In genomic region chr16:1818204-1818872, GRCh38 we compare ENCODE assay signal across 16 cellular contexts. TPM values are rescaled to one million over a fixed set of nuclear protein-coding genes. Genes with fewer than 3 reads are reported as not detected.
DNase-seq lines count a peak whose midpoint lies in the region; ATAC-seq and TF ChIP-seq lines count a peak whose summit lies in the region.
"Had no signal": no experiment of that assay in that cellular context is flagged by ENCODE, and none has a peak within 500 bp of the region (broad histone marks: within the 10 kb centered on the region; RNA-seq: fewer than 3 reads in every experiment).

No MANE protein-coding gene starts in this region.

- ATAC-seq in left lobe of liver (peak; percentile 1), left colon (no peak)
- ATAC-seq in stimulated activated effector memory CD8-positive, alpha-beta T cell treated with anti-CD3 and anti-CD28 coated beads, Interleukin-12 subunit alpha, Interleukin-12 subunit beta, amount 100 ng/mL, for 72 hours = no peak
- ATAC-seq: GM23338 had no signal

- intact Hi-C loops in adrenal gland (cut with DNase I) (no loop called here), left colon (cut with DNase I, micrococcal nuclease) (no loop called here)
- intact Hi-C loops in activated T-helper 1 cell treated with anti-CD3 and anti-CD28 coated beads, Interleukin-12 subunit alpha, Interleukin-12 subunit beta, Interleukin-2, Interleukin-4 antibody, amounts not matched to agents 30 ng/mL and 10 ng/mL and 1 ng/mL, durations not matched to agents 14 hours and 24 hours and 36 hours (cut with micrococcal nuclease) = no loop called here

- no peak for TF ChIP-seq POLR2A in adrenal gland (IDR thresholded peaks at IDR 0.05)

- POLR2A ChIA-PET in HEK293 (lab: Yijun Ruan, JAX) = no interaction called here

- DNase-seq in adrenal gland (peak in 4 of 7 donors; percentile 17 to 44 (median 25)), left lobe of liver (ENCODE audit: low spot score) (no peak), hepatic stellate cell (ENCODE audit: low spot score) (no peak), left colon (no peak)
- DNase-seq in stimulated activated effector memory CD8-positive, alpha-beta T cell treated with anti-CD3 and anti-CD28 coated beads, Interleukin-12 subunit alpha, Interleukin-12 subunit beta, amount 100 ng/mL, for 72 hours (ENCODE audit: low spot score in 2 of 2) = no peak
- no peak for DNase-seq in activated T-helper 1 cell treated with anti-CD3 and anti-CD28 coated beads, Interleukin-12 subunit alpha, Interleukin-12 subunit beta, Interleukin-2, Interleukin-4 antibody, amounts not matched to agents 30 ng/mL and 10 ng/mL and 1 ng/mL, durations not matched to agents 14 hours and 24 hours and 36 hours (ENCODE audit: low spot score)
- DNase-seq: C1 segment of cervical spinal cord; Calu3; CD4-positive, alpha-beta T cell; DMS 273 treated with DMSO at 0.1 percent for 48 hours; H7 had no signal

- H3K4me1 Mint-ChIP-seq in stimulated activated effector memory CD8-positive, alpha-beta T cell treated with anti-CD3 and anti-CD28 coated beads, Interleukin-12 subunit alpha, Interleukin-12 subunit beta, amount 100 ng/mL, for 72 hours = peaks cover 6% of the 10 kb centered on the region
- H3K4me1 Mint-ChIP-seq in activated T-helper 1 cell treated with anti-CD3 and anti-CD28 coated beads, Interleukin-12 subunit alpha, Interleukin-12 subunit beta, Interleukin-2, Interleukin-4 antibody, amounts not matched to agents 30 ng/mL and 10 ng/mL and 1 ng/mL, durations not matched to agents 14 hours and 24 hours and 36 hours (ENCODE audit: low read depth) = peaks cover 3% of the 10 kb centered on the region
- H3K4me1 Mint-ChIP-seq: B cell, GM23338 had no signal

- peaks cover 38% of the 10 kb centered on the region for H3K36me3 Mint-ChIP-seq in stimulated activated effector memory CD8-positive, alpha-beta T cell treated with anti-CD3 and anti-CD28 coated beads, Interleukin-12 subunit alpha, Interleukin-12 subunit beta, amount 100 ng/mL, for 72 hours
- peaks cover 11% of the 10 kb centered on the region for H3K36me3 Mint-ChIP-seq in activated T-helper 1 cell treated with anti-CD3 and anti-CD28 coated beads, Interleukin-12 subunit alpha, Interleukin-12 subunit beta, Interleukin-2, Interleukin-4 antibody, amounts not matched to agents 30 ng/mL and 10 ng/mL and 1 ng/mL, durations not matched to agents 14 hours and 24 hours and 36 hours (ENCODE audit: low read depth)

- TF ChIP-seq CTCF in HEK293 (tag by site-specific recombination; IDR thresholded peaks at IDR 0.05) (no peak), adrenal gland (IDR thresholded peaks at IDR 0.05) (no peak)

- H3K4me3 ChIP-seq in HEK293 (ENCODE audit: low read depth, low read length) (no peak overlapping the region), adrenal gland (no peak overlapping the region)
- H3K4me3 ChIP-seq: GM23338 had no signal

- H3K36me3 ChIP-seq in HEK293 (ENCODE audit: control insufficient read depth in 2 of 2, insufficient read depth in 1 of 2, low read length in 2 of 2) = peaks cover 0 to 73% of the 10 kb centered on the region in 2 experiments; a peak in 2 of 3 replicates
- H3K36me3 ChIP-seq in adrenal gland (replicated peaks in 1 of 2) = peaks cover 0 to 86% of the 10 kb centered on the region in 2 donors

- no peaks in the 10 kb centered on the region for H3K27me3 Mint-ChIP-seq in activated T-helper 1 cell treated with anti-CD3 and anti-CD28 coated beads, Interleukin-12 subunit alpha, Interleukin-12 subunit beta, Interleukin-2, Interleukin-4 antibody, amounts not matched to agents 30 ng/mL and 10 ng/mL and 1 ng/mL, durations not matched to agents 14 hours and 24 hours and 36 hours (ENCODE audit: insufficient read depth)
- H3K27me3 Mint-ChIP-seq: B cell; CD4-positive, alpha-beta T cell had no signal

- H3K4me1 ChIP-seq in HEK293 (ENCODE audit: control insufficient read depth, insufficient read depth, low read length) (no peaks in the 10 kb centered on the region), adrenal gland (replicated peaks in 1 of 2) (peaks cover 0 to under 1% of the 10 kb centered on the region in 2 donors)

- H3K9me3 ChIP-seq in HEK293 (ENCODE audit: control insufficient read depth, insufficient read depth, low read depth, low read length) (no peaks in the 10 kb centered on the region), adrenal gland (replicated peaks in 1 of 3) (no peaks in the 10 kb centered on the region)

- H3K9me3 Mint-ChIP-seq in stimulated activated effector memory CD8-positive, alpha-beta T cell treated with anti-CD3 and anti-CD28 coated beads, Interleukin-12 subunit alpha, Interleukin-12 subunit beta, amount 100 ng/mL, for 72 hours = no peaks in the 10 kb centered on the region
- H3K9me3 Mint-ChIP-seq in activated T-helper 1 cell treated with anti-CD3 and anti-CD28 coated beads, Interleukin-12 subunit alpha, Interleukin-12 subunit beta, Interleukin-2, Interleukin-4 antibody, amounts not matched to agents 30 ng/mL and 10 ng/mL and 1 ng/mL, durations not matched to agents 14 hours and 24 hours and 36 hours = no peaks in the 10 kb centered on the region
- H3K9me3 Mint-ChIP-seq: CD4-positive, alpha-beta T cell; GM23338 had no signal

- no peaks in the 10 kb centered on the region for H3K27me3 ChIP-seq in adrenal gland

- H3K4me3 Mint-ChIP-seq in stimulated activated effector memory CD8-positive, alpha-beta T cell treated with anti-CD3 and anti-CD28 coated beads, Interleukin-12 subunit alpha, Interleukin-12 subunit beta, amount 100 ng/mL, for 72 hours = no peak overlapping the region
- H3K4me3 Mint-ChIP-seq in activated T-helper 1 cell treated with anti-CD3 and anti-CD28 coated beads, Interleukin-12 subunit alpha, Interleukin-12 subunit beta, Interleukin-2, Interleukin-4 antibody, amounts not matched to agents 30 ng/mL and 10 ng/mL and 1 ng/mL, durations not matched to agents 14 hours and 24 hours and 36 hours = no peak overlapping the region
- H3K4me3 Mint-ChIP-seq: B cell; CD4-positive, alpha-beta T cell; GM23338 had no signal

- no peak overlapping the region for H3K27ac ChIP-seq in HEK293 (ENCODE audit: extremely low read depth, low read depth, low read length)
- H3K27ac ChIP-seq in adrenal gland = peak overlapping the region in 1 of 5 donors; percentile 47

- WGBS in adrenal gland, 4 donors = 67 to 76% (median 72%) methylated on average over 17 to 27 of the region's 27 CpGs

- peak overlapping the region; percentile 32 for H3K27ac Mint-ChIP-seq in stimulated activated effector memory CD8-positive, alpha-beta T cell treated with anti-CD3 and anti-CD28 coated beads, Interleukin-12 subunit alpha, Interleukin-12 subunit beta, amount 100 ng/mL, for 72 hours
- no peak overlapping the region for H3K27ac Mint-ChIP-seq in activated T-helper 1 cell treated with anti-CD3 and anti-CD28 coated beads, Interleukin-12 subunit alpha, Interleukin-12 subunit beta, Interleukin-2, Interleukin-4 antibody, amounts not matched to agents 30 ng/mL and 10 ng/mL and 1 ng/mL, durations not matched to agents 14 hours and 24 hours and 36 hours
- H3K27ac Mint-ChIP-seq: B cell; CD4-positive, alpha-beta T cell; GM23338 had no signal

- CTCF ChIA-PET in HEK293 (lab: Yijun Ruan, JAX) = no interaction called here

TF ChIP-seq in HEK293, 187 proteins besides CTCF, POLR2A, EP300 and RAD21:
- TF ChIP-seq GLIS2 (tag by site-specific recombination; IDR thresholded peaks at IDR 0.05) = 0 out of 2 replicates have a peak, but pooled peaks have one; percentile 24
- TF ChIP-seq IKZF3 (tag by site-specific recombination; IDR thresholded peaks at IDR 0.05) = no peak
- TF ChIP-seq SCRT2 (tag by site-specific recombination; IDR thresholded peaks at IDR 0.05) = peak; percentile 86
- peak; percentile 80 for TF ChIP-seq SCRT1 (tag by site-specific recombination; IDR thresholded peaks at IDR 0.05; ENCODE audit: borderline replicate concordance)

RNA-seq across cellular contexts. Expression of gene HAGH, which starts 8.3 kb away (rescaled TPM):
- total RNA-seq in adrenal gland (100 to 1,000 TPM; 134 to 318 (median 186) TPM), left lobe of liver (176 TPM), left colon (10 to 100 TPM; 64.5 to 85.0 TPM)
- 100 to 1,000 TPM in 2 of 3 donors, 10 to 100 TPM in 1; 75.3 to 213 (median 138) TPM for polyA plus RNA-seq in adrenal gland
- total RNA-seq in activated T-helper 1 cell treated with anti-CD3 and anti-CD28 coated beads, Interleukin-12 subunit alpha, Interleukin-12 subunit beta, Interleukin-2, Interleukin-4 antibody, amounts not matched to agents 30 ng/mL and 10 ng/mL and 1 ng/mL, durations not matched to agents 14 hours and 24 hours and 36 hours = 57.8 and 58.7 TPM in 2 replicates

RNA-seq across cellular contexts. Expression of gene FAHD1, which starts 8.7 kb away (rescaled TPM):
- total RNA-seq in adrenal gland = 100 to 1,000 TPM in 1 of 8 donors, 10 to 100 TPM in 7; 38.7 to 140 (median 55.3) TPM
- 10 to 100 TPM; 15.2 to 60.4 (median 19.9) TPM for polyA plus RNA-seq in adrenal gland
- 53.4 TPM for total RNA-seq in left lobe of liver
- 19.4 and 20.2 TPM in 2 replicates for total RNA-seq in activated T-helper 1 cell treated with anti-CD3 and anti-CD28 coated beads, Interleukin-12 subunit alpha, Interleukin-12 subunit beta, Interleukin-2, Interleukin-4 antibody, amounts not matched to agents 30 ng/mL and 10 ng/mL and 1 ng/mL, durations not matched to agents 14 hours and 24 hours and 36 hours
- 10 to 100 TPM; 60.0 to 66.9 TPM for total RNA-seq in left colon

RNA-seq across cellular contexts. Expression of gene IGFALS, which starts 24.8 kb away (rescaled TPM):
- 1 to 10 TPM in 1 of 8 donors, under 1 TPM in 6, not detected in 1; 0.11 to 3.9 (median 0.19) TPM for total RNA-seq in adrenal gland
- under 1 TPM in 2 of 3 donors, not detected in 1; 0.67 to 0.97 TPM for polyA plus RNA-seq in adrenal gland
- total RNA-seq in left lobe of liver = 93.9 TPM
- not detected in 2 replicates for total RNA-seq in activated T-helper 1 cell treated with anti-CD3 and anti-CD28 coated beads, Interleukin-12 subunit alpha, Interleukin-12 subunit beta, Interleukin-2, Interleukin-4 antibody, amounts not matched to agents 30 ng/mL and 10 ng/mL and 1 ng/mL, durations not matched to agents 14 hours and 24 hours and 36 hours
- total RNA-seq in left colon = 1 to 10 TPM in 1 of 2 donors, under 1 TPM in 1; 0.58 to 1.3 TPM
- total RNA-seq: B cell, Calu3, Daoy, GM23338, H7, HT1080 had no signal

RNA-seq across cellular contexts. Expression of gene NUBP2, which starts 35.6 kb away (rescaled TPM):
- total RNA-seq in adrenal gland (100 to 1,000 TPM in 4 of 8 donors, 10 to 100 TPM in 4; 51.3 to 252 (median 90.7) TPM), left lobe of liver (37.9 TPM), left colon (10 to 100 TPM; 29.4 to 34.4 TPM)
- 10 to 100 TPM in 2 of 3 donors, 1 to 10 TPM in 1; 3.0 to 84.8 (median 78.6) TPM for polyA plus RNA-seq in adrenal gland
- total RNA-seq in activated T-helper 1 cell treated with anti-CD3 and anti-CD28 coated beads, Interleukin-12 subunit alpha, Interleukin-12 subunit beta, Interleukin-2, Interleukin-4 antibody, amounts not matched to agents 30 ng/mL and 10 ng/mL and 1 ng/mL, durations not matched to agents 14 hours and 24 hours and 36 hours = 81.6 and 82.8 TPM in 2 replicates

RNA-seq across cellular contexts. Expression of gene SPSB3, which starts 36.0 kb away (rescaled TPM):
- total RNA-seq in adrenal gland (100 to 1,000 TPM in 5 of 8 donors, 10 to 100 TPM in 3; 47.7 to 158 (median 107) TPM), left lobe of liver (49.1 TPM), left colon (10 to 100 TPM; 37.9 to 49.1 TPM)
- 100 to 1,000 TPM in 2 of 3 donors, 1 to 10 TPM in 1; 8.3 to 297 (median 238) TPM for polyA plus RNA-seq in adrenal gland
- total RNA-seq in activated T-helper 1 cell treated with anti-CD3 and anti-CD28 coated beads, Interleukin-12 subunit alpha, Interleukin-12 subunit beta, Interleukin-2, Interleukin-4 antibody, amounts not matched to agents 30 ng/mL and 10 ng/mL and 1 ng/mL, durations not matched to agents 14 hours and 24 hours and 36 hours = 30.3 and 30.8 TPM in 2 replicates

Comparison
In these comparisons a context has a peak if more than half of its experiments do, and no peak if none do; other contexts are left out.
1. DNase-seq: peak in adrenal gland (4 of 7); none in left lobe of liver (single experiment), stimulated activated effector memory CD8-positive, alpha-beta T cell treated with anti-CD3 and anti-CD28 coated beads, Interleukin-12 subunit alpha, Interleukin-12 subunit beta, amount 100 ng/mL, for 72 hours (0 of 2), activated T-helper 1 cell treated with anti-CD3 and anti-CD28 coated beads, Interleukin-12 subunit alpha, Interleukin-12 subunit beta, Interleukin-2, Interleukin-4 antibody, amounts not matched to agents 30 ng/mL and 10 ng/mL and 1 ng/mL, durations not matched to agents 14 hours and 24 hours and 36 hours (single experiment), hepatic stellate cell (single experiment) and left colon (0 of 2).
2. RNA of gene IGFALS, which starts 24.8 kb away (total RNA-seq): 93.9 TPM in left lobe of liver (single experiment); 0.58 to 1.3 TPM in left colon, 0.11 to 3.9 TPM in adrenal gland and not detected in activated T-helper 1 cell treated with anti-CD3 and anti-CD28 coated beads, Interleukin-12 subunit alpha, Interleukin-12 subunit beta, Interleukin-2, Interleukin-4 antibody, amounts not matched to agents 30 ng/mL and 10 ng/mL and 1 ng/mL, durations not matched to agents 14 hours and 24 hours and 36 hours; every median in the first group is over 10 times any median in the second.